14 cellular contexts compared by ENCODE assay signal in genomic region chr10:113957013-113957412, GRCh38.
DNase-seq lines count a peak whose midpoint lies in the region; ATAC-seq and TF ChIP-seq lines count a peak whose summit lies in the region.
"Had no signal": no experiment of that assay in that cellular context is flagged by ENCODE, and none has a peak within 500 bp of the region (broad histone marks: within the 10 kb centered on the region; RNA-seq: fewer than 3 reads in every experiment).

No MANE protein-coding gene starts in this region.

- no peak overlapping the region for H3K27ac Mint-ChIP-seq in CD4-positive, alpha-beta T cell
- H3K27ac Mint-ChIP-seq: naive thymus-derived CD8-positive, alpha-beta T cell had no signal

- peak overlapping the region; percentile 62 for H2BK120ac ChIP-seq in mesenchymal stem cell (ENCODE audit: low read depth, low read length)

- H4K8ac ChIP-seq in mesenchymal stem cell (ENCODE audit: low read length) = peak overlapping the region; percentile 78

- H3K4me1 ChIP-seq in A673 (ENCODE audit: insufficient read depth, low read length, poor library complexity, severe bottlenecking) (peaks cover 34% of the 10 kb centered on the region), mesenchymal stem cell (ENCODE audit: control insufficient read depth, insufficient read depth, low read depth, low read length) (peaks cover 26% of the 10 kb centered on the region)

- peaks cover 11% of the 10 kb centered on the region for H3K27me3 Mint-ChIP-seq in CD4-positive, alpha-beta T cell

- H3K27me3 ChIP-seq in A673 (replicated peaks; ENCODE audit: insufficient read depth, low read depth, low read length, poor library complexity) = no peaks in the 10 kb centered on the region
- H3K27me3 ChIP-seq in dorsolateral prefrontal cortex = no peaks in the 10 kb centered on the region
- H3K27me3 ChIP-seq in mesenchymal stem cell (ENCODE audit: control insufficient read depth in 1 of 2, insufficient read depth in 1 of 2, low read length in 2 of 2) = no peaks in the 10 kb centered on the region
- H3K27me3 ChIP-seq in CD4-positive, alpha-beta T cell (ENCODE audit: control insufficient read depth, insufficient read depth, low read length) = no peaks in the 10 kb centered on the region

- no TSS peak for BruUV-seq in A673 (replicated peaks; lab: Mats Ljungman, UMichigan)

- H3K9me3 ChIP-seq in A673 (ENCODE audit: low read depth, low read length, poor library complexity, severe bottlenecking) = peaks cover 6% of the 10 kb centered on the region
- H3K9me3 ChIP-seq in mesenchymal stem cell (ENCODE audit: control insufficient read depth, low read length) = no peaks in the 10 kb centered on the region
- no peaks in the 10 kb centered on the region for H3K9me3 ChIP-seq in CD4-positive, alpha-beta T cell (ENCODE audit: control insufficient read depth, low read length)

- POLR2A ChIA-PET in A673 (lab: Charles Lee; ENCODE audit: low non-redundant PET) = no interaction called here
- POLR2A ChIA-PET in CD4-positive, alpha-beta T cell (lab: Charles Lee) = no interaction called here

- H3K14ac ChIP-seq in mesenchymal stem cell (ENCODE audit: low read length in 2 of 2) = no peak overlapping the region

- H3K4me3 Mint-ChIP-seq in CD4-positive, alpha-beta T cell = no peak overlapping the region
- H3K4me3 Mint-ChIP-seq: naive thymus-derived CD8-positive, alpha-beta T cell had no signal

- ATAC-seq in CD4-positive, alpha-beta T cell (ENCODE audit: poor library complexity) = no peak
- ATAC-seq in HG03342 (IDR thresholded peaks at IDR 0.05; ENCODE audit: unreplicated experiment) (no peak), GM21528 (IDR thresholded peaks at IDR 0.05; ENCODE audit: low FRiP score, unreplicated experiment) (no peak)
- ATAC-seq: naive thymus-derived CD8-positive, alpha-beta T cell had no signal

- no peak overlapping the region for H2BK12ac ChIP-seq in mesenchymal stem cell (ENCODE audit: low read length in 2 of 2)

- no peak overlapping the region for H2BK15ac ChIP-seq in mesenchymal stem cell (ENCODE audit: low read depth, poor library complexity, severe bottlenecking)

- WGBS in mesenchymal stem cell = 73% methylated on average over 5 of the region's 5 CpGs

- H3K9ac ChIP-seq in mesenchymal stem cell (ENCODE audit: low read length) = no peak overlapping the region

- H3K4ac ChIP-seq in mesenchymal stem cell (ENCODE audit: low read depth in 1 of 2, low read length in 2 of 2) = no peak overlapping the region

- H3K79me1 ChIP-seq in mesenchymal stem cell (replicated peaks; ENCODE audit: low read length, poor library complexity, severe bottlenecking) = no peaks in the 10 kb centered on the region

- no peaks in the 10 kb centered on the region for H3K36me3 ChIP-seq in A673 (ENCODE audit: insufficient read depth, low read length, poor library complexity, severe bottlenecking)
- H3K36me3 ChIP-seq in mesenchymal stem cell (ENCODE audit: control insufficient read depth in 1 of 2, insufficient read depth in 2 of 2, low read depth in 1 of 2, low read length in 2 of 2) = no peaks in the 10 kb centered on the region

- H3K4me2 ChIP-seq in mesenchymal stem cell (ENCODE audit: low read length, poor library complexity, severe bottlenecking) = no peak overlapping the region

- no peak overlapping the region for H2AK5ac ChIP-seq in mesenchymal stem cell (ENCODE audit: low read length, severe bottlenecking)

- H3K27ac ChIP-seq in A673 (ENCODE audit: low read depth, low read length, poor library complexity, severe bottlenecking) (no peak overlapping the region), dorsolateral prefrontal cortex (peak overlapping the region in 55 of 59 donors; percentile 10 to 91 (median 71)), mesenchymal stem cell (ENCODE audit: low read length, poor library complexity, severe bottlenecking) (no peak overlapping the region)
- no peak overlapping the region for H3K27ac ChIP-seq in CD4-positive, alpha-beta T cell (ENCODE audit: low read depth, low read length)

- peak overlapping the region in 1 of 2 experiments; percentile 54 for H3K18ac ChIP-seq in mesenchymal stem cell (ENCODE audit: low read depth in 1 of 2, low read length in 2 of 2)

- TF ChIP-seq CTCF in A673 (conservative IDR thresholded peaks at IDR 0.05; ENCODE audit: low read depth, low read length) = no peak
- TF ChIP-seq CTCF in dorsolateral prefrontal cortex (IDR thresholded peaks at IDR 0.05 in 54 of 56, conservative IDR thresholded peaks at IDR 0.05 in 2 of 56; ENCODE audit: low read depth in 1 of 56, partially characterized antibody in 56 of 56) = no peak
- no peak for TF ChIP-seq CTCF in CD4-positive, alpha-beta T cell (IDR thresholded peaks at IDR 0.05)

- H3K36me3 Mint-ChIP-seq in CD4-positive, alpha-beta T cell (ENCODE audit: low read depth) = no peaks in the 10 kb centered on the region
- H3K36me3 Mint-ChIP-seq: CD4-positive, CD25-positive, alpha-beta regulatory T cell had no signal

- H3K4me1 Mint-ChIP-seq in CD4-positive, alpha-beta T cell (ENCODE audit: low read depth) = peaks cover 32% of the 10 kb centered on the region

- intact Hi-C loops in A673 (cut with micrococcal nuclease; ENCODE audit: unreplicated experiment) = no loop called here
- intact Hi-C loops in dorsolateral prefrontal cortex (cut with DNase I) = loop anchor here in 1 of 2 donors (1.0 to 5.0 kb wide), 2 partner anchors 60 to 85 kb away; partner anchors contain the start of gene ADRB1
- intact Hi-C loops in CD4-positive, alpha-beta T cell (cut with DNase I, micrococcal nuclease) = loop anchor here in 1 of 2 experiments (5.0 kb wide), 1 partner anchor 95 kb away; no protein-coding TSS in a partner anchor

- no peak overlapping the region for H3K23ac ChIP-seq in mesenchymal stem cell (ENCODE audit: low read length in 2 of 2)

- H2BK5ac ChIP-seq in mesenchymal stem cell (ENCODE audit: low read depth, low read length, poor library complexity, severe bottlenecking) = no peak overlapping the region

- H3K4me3 ChIP-seq in A673 (ENCODE audit: low read depth, low read length, poor library complexity, severe bottlenecking) = no peak overlapping the region
- no peak overlapping the region for H3K4me3 ChIP-seq in dorsolateral prefrontal cortex
- no peak overlapping the region for H3K4me3 ChIP-seq in mesenchymal stem cell (ENCODE audit: insufficient read depth in 1 of 2, low read depth in 1 of 2, low read length in 2 of 2)

- DNase-seq in A673 (ENCODE audit: low spot score) (peak; percentile 37), LHCN-M2 (ENCODE audit: low read depth) (peak; percentile 73), dorsolateral prefrontal cortex (peak in 1 of 10 donors; percentile 26), mesenchymal stem cell (peak; percentile 69), DMS 273 treated with DMSO at 0.1 percent for 48 hours (lab: John Stamatoyannopoulos, UW) (no peak)
- no peak for DNase-seq in CD4-positive, alpha-beta T cell
- DNase-seq: activated gamma-delta T cell treated with Interleukin-2 at 50 U/mL for 16 hours; CD4-positive, CD25-positive, alpha-beta regulatory T cell; H7; naive thymus-derived CD8-positive, alpha-beta T cell; NCI-H1436; OCI-M1 had no signal

- CTCF ChIA-PET in A673 (lab: Charles Lee) = no interaction called here
- CTCF ChIA-PET in CD4-positive, alpha-beta T cell (lab: Charles Lee) = no interaction called here

- H3K9me3 Mint-ChIP-seq in CD4-positive, alpha-beta T cell = no peaks in the 10 kb centered on the region

- H4K91ac ChIP-seq in mesenchymal stem cell (ENCODE audit: low read length) = peak overlapping the region; percentile 62

- H2AFZ ChIP-seq in mesenchymal stem cell (ENCODE audit: low read depth, low read length) = no peak overlapping the region

Comparison
In these comparisons a context has a peak if more than half of its experiments do, and no peak if none do; other contexts are left out.
1. DNase-seq: peak in A673 (single experiment), LHCN-M2 (single experiment) and mesenchymal stem cell (single experiment); none in CD4-positive, alpha-beta T cell (0 of 10) and DMS 273 treated with DMSO at 0.1 percent for 48 hours (single experiment).
2. H3K27ac ChIP-seq: peak in dorsolateral prefrontal cortex (55 of 59); none in A673 (single experiment), mesenchymal stem cell (single experiment) and CD4-positive, alpha-beta T cell (single experiment).